ENCODE assay signal across 8 cellular contexts in the genomic region with DNA sequence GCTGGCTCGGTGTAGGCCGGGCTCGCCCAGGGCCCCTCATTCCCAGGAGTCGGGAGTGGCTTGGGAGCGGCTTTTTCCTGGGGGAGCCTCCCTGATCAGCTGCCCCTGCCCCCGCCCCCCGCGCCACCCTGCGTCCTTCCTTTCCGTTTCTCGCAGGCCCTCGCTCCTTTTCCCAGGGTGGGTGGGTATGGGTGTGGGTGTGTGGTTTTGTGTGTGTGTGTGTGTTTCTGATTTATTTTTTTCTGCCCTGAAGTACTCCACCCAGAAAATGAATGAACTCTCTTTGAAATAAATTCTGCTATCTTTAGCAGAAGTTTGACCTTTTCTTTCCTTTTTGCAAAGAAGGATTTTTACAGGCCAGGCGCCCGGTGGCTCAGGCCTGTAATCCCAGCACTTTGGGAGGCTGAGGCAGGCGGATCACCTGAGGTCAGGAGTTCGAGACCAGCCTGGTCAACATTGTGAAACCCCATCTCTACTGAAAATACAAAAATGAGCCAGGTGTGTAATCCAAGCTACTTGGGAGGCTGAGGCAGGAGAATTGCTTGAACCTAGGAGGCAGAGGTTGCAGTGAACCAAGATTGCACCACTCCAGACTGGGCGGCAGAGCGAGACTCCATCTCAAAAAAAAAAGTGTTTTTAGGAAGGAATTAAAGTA. TPM values are rescaled to one million over a fixed set of nuclear protein-coding genes. Genes with fewer than 3 reads are reported as not detected.
DNase-seq lines count a peak whose midpoint lies in the region; ATAC-seq and TF ChIP-seq lines count a peak whose summit lies in the region.

No MANE protein-coding gene starts in this region.

- H3K36me3 ChIP-seq in KOPT-K1 (ENCODE audit: insufficient read depth, low read length): peaks cover 66% of the 10 kb centered on the region
- peaks cover 19% of the 10 kb centered on the region for H3K36me3 ChIP-seq in neutrophil

- intact Hi-C loops in activated CD4-positive, alpha-beta T cell treated with anti-CD3 and anti-CD28 coated beads, Interleukin-2, amount 10 ng/mL, durations not matched to agents 24 days and 14 days (cut with micrococcal nuclease): loop anchor here (1.0 kb wide), 2 partner anchors 61 to 104 kb away; no protein-coding TSS in a partner anchor

- peaks cover 39 to 40% of the 10 kb centered on the region in 2 experiments for H3K4me1 ChIP-seq in neutrophil (ENCODE audit: control insufficient read depth in 1 of 2, insufficient read depth in 1 of 2, low read depth in 1 of 2, low read length in 1 of 2)

- H3K27me3 ChIP-seq in neutrophil: no peaks in the 10 kb centered on the region

- peaks cover 63% of the 10 kb centered on the region for H3K4me1 Mint-ChIP-seq in activated CD4-positive, alpha-beta T cell treated with anti-CD3 and anti-CD28 coated beads, Interleukin-2, amount 10 ng/mL, durations not matched to agents 24 days and 14 days

- H3K4me3 ChIP-seq in neutrophil (ENCODE audit: low read depth in 1 of 2, low read length in 1 of 2): peak overlapping the region; percentile 71 to 72

- H3K27ac ChIP-seq in KOPT-K1 (ENCODE audit: low read depth, low read length, poor library complexity, severe bottlenecking) (peak overlapping the region; percentile 78), cingulate gyrus (ENCODE audit: low read depth, low read length) (peak overlapping the region; percentile 96), neutrophil (peak overlapping the region; percentile 90)

- H3K4me3 Mint-ChIP-seq in activated CD4-positive, alpha-beta T cell treated with anti-CD3 and anti-CD28 coated beads, Interleukin-2, amount 10 ng/mL, durations not matched to agents 24 days and 14 days: peak overlapping the region; percentile 89

- no peaks in the 10 kb centered on the region for H3K9me3 Mint-ChIP-seq in activated CD4-positive, alpha-beta T cell treated with anti-CD3 and anti-CD28 coated beads, Interleukin-2, amount 10 ng/mL, durations not matched to agents 24 days and 14 days

- ATAC-seq in GM18870 (IDR thresholded peaks at IDR 0.05; ENCODE audit: unreplicated experiment): no peak

- TF ChIP-seq CTCF in neutrophil (IDR thresholded peaks at IDR 0.05): no peak

- H3K27ac Mint-ChIP-seq in activated CD4-positive, alpha-beta T cell treated with anti-CD3 and anti-CD28 coated beads, Interleukin-2, amount 10 ng/mL, durations not matched to agents 24 days and 14 days: peak overlapping the region; percentile 94

- H3K36me3 Mint-ChIP-seq in activated CD4-positive, alpha-beta T cell treated with anti-CD3 and anti-CD28 coated beads, Interleukin-2, amount 10 ng/mL, durations not matched to agents 24 days and 14 days (ENCODE audit: low read depth): peaks cover 37% of the 10 kb centered on the region

- no peak for DNase-seq in activated CD4-positive, alpha-beta T cell treated with anti-CD3 and anti-CD28 coated beads, Interleukin-2, amount 10 ng/mL, durations not matched to agents 24 days and 14 days
- no peak for DNase-seq in activated CD4-positive, alpha-beta T cell treated with anti-CD3 and anti-CD28 coated beads, Interleukin-2, amount 50 U/mL, for 1 hour
- DNase-seq in NCI-H345 (lab: John Stamatoyannopoulos, UW): no peak
- no peak for DNase-seq in anterior cingulate cortex (lab: John Stamatoyannopoulos, UW)

- H3K27me3 Mint-ChIP-seq in activated CD4-positive, alpha-beta T cell treated with anti-CD3 and anti-CD28 coated beads, Interleukin-2, amount 10 ng/mL, durations not matched to agents 24 days and 14 days: no peaks in the 10 kb centered on the region

- H3K9me3 ChIP-seq in KOPT-K1 (ENCODE audit: insufficient read depth, low read length, poor library complexity, severe bottlenecking): no peaks in the 10 kb centered on the region
- H3K9me3 ChIP-seq in neutrophil: no peaks in the 10 kb centered on the region

RNA-seq across cellular contexts. Expression of a gene that starts 30.0 kb away (rescaled TPM):
- 42.2 and 44.4 TPM in 2 replicates for total RNA-seq in activated CD4-positive, alpha-beta T cell treated with anti-CD3 and anti-CD28 coated beads, Interleukin-2, amount 10 ng/mL, durations not matched to agents 24 days and 14 days
